Comparison of ENCODE assay signal across 15 cellular contexts in genomic region chr17:37610971-37611370, GRCh38. TPM values are rescaled to one million over a fixed set of nuclear protein-coding genes. Genes with fewer than 3 reads are reported as not detected.
DNase-seq lines count a peak whose midpoint lies in the region; ATAC-seq and TF ChIP-seq lines count a peak whose summit lies in the region.
"Had no signal": no experiment of that assay in that cellular context is flagged by ENCODE, and none has a peak within 500 bp of the region (broad histone marks: within the 10 kb centered on the region; RNA-seq: fewer than 3 reads in every experiment).

No MANE protein-coding gene starts in this region.

- H2BK15ac ChIP-seq in mesendoderm (replicated peaks; ENCODE audit: low read depth) (no peak overlapping the region), H9 (ENCODE audit: low read depth, low read length) (no peak overlapping the region)

- H2BK5ac ChIP-seq in mesendoderm (ENCODE audit: low read length) = no peak overlapping the region
- H2BK5ac ChIP-seq in H9 (ENCODE audit: insufficient read length, low read length) = no peak overlapping the region

- DNase-seq in AG10803 (ENCODE audit: low read depth) = peak; percentile 0
- DNase-seq in CD4-positive, alpha-beta T cell = no peak
- DNase-seq in mesendoderm = peak; percentile 45
- DNase-seq in H9 = no peak
- no peak for DNase-seq in AG20443 (ENCODE audit: low spot score)
- DNase-seq: heart right ventricle; NCI-H187; NCI-H524; right cardiac atrium; RPMI8226; stimulated activated CD4-positive, alpha-beta T cell treated with anti-CD3 and anti-CD28 coated beads, Interleukin-4, amount 100 ng/mL, for 1 hour had no signal

- POLR2A ChIA-PET in CD4-positive, alpha-beta T cell (lab: Charles Lee) = no interaction called here

- H3K18ac ChIP-seq in mesendoderm (ENCODE audit: low read length) = no peak overlapping the region
- H3K18ac ChIP-seq in H9 (ENCODE audit: insufficient read length, low read depth, low read length) = no peak overlapping the region

- no peaks in the 10 kb centered on the region for H3K27me3 Mint-ChIP-seq in CD4-positive, alpha-beta T cell
- H3K27me3 Mint-ChIP-seq in H9 (ENCODE audit: low read depth) = no peaks in the 10 kb centered on the region

- no peak for ATAC-seq in CD4-positive, alpha-beta T cell (ENCODE audit: poor library complexity)
- ATAC-seq in HG02571 (IDR thresholded peaks at IDR 0.05; ENCODE audit: unreplicated experiment) = no peak
- ATAC-seq: activated naive CD4-positive, alpha-beta T cell treated with anti-CD3 and anti-CD28 coated beads, Interleukin-2, amount 50 U/mL, for 72 hours; heart right ventricle; right cardiac atrium had no signal

- no peak overlapping the region for H3K27ac ChIP-seq in CD4-positive, alpha-beta T cell (ENCODE audit: low read depth, low read length)
- H3K27ac ChIP-seq in SU-DHL-6 (ENCODE audit: low read depth, low read length) (peak overlapping the region; percentile 8; the same call in 1 of the 2 replicates), mesendoderm (ENCODE audit: low read depth, low read length) (no peak overlapping the region), H9 (ENCODE audit: insufficient read length, low read depth, low read length) (no peak overlapping the region)
- H3K27ac ChIP-seq: C4-2B had no signal

- H2BK120ac ChIP-seq in mesendoderm (ENCODE audit: low read depth, low read length) (no peak overlapping the region), H9 (ENCODE audit: low read depth, low read length, poor library complexity, severe bottlenecking) (no peak overlapping the region)

- no peak overlapping the region for H3K9ac ChIP-seq in SU-DHL-6 (ENCODE audit: low read length)
- H3K9ac ChIP-seq in mesendoderm (ENCODE audit: low read length) = no peak overlapping the region
- H3K9ac ChIP-seq in H9 (ENCODE audit: extremely low read depth, insufficient read length, low read length) = no peak overlapping the region

- H3K56ac ChIP-seq in mesendoderm (ENCODE audit: low read length) (no peak overlapping the region), H9 (ENCODE audit: insufficient read length, low read depth, low read length) (no peak overlapping the region)

- H3K27ac Mint-ChIP-seq in CD4-positive, alpha-beta T cell = peak overlapping the region; percentile 93
- H3K27ac Mint-ChIP-seq in H9 = peak overlapping the region in 1 of 3 experiments; percentile 32; a peak in 2 of 7 replicates

- H2BK20ac ChIP-seq in H9 (ENCODE audit: low read depth, low read length, poor library complexity, severe bottlenecking) = no peak overlapping the region

- H3K27me3 ChIP-seq in CD4-positive, alpha-beta T cell (ENCODE audit: control insufficient read depth, insufficient read depth, low read length) = no peaks in the 10 kb centered on the region
- no peaks in the 10 kb centered on the region for H3K27me3 ChIP-seq in SU-DHL-6 (ENCODE audit: low read length)
- H3K27me3 ChIP-seq in mesendoderm (ENCODE audit: insufficient read depth, low read length, poor library complexity) = no peaks in the 10 kb centered on the region
- no peaks in the 10 kb centered on the region for H3K27me3 ChIP-seq in H9 (ENCODE audit: insufficient read depth, low read length)
- H3K27me3 ChIP-seq: heart right ventricle had no signal

- H3K79me1 ChIP-seq in mesendoderm (ENCODE audit: low read length) (no peaks in the 10 kb centered on the region), H9 (ENCODE audit: insufficient read depth, low read depth, low read length, poor library complexity, severe bottlenecking) (peaks cover 4% of the 10 kb centered on the region)

- no CpG with 5 or more reads among the region's 1 CpG for WGBS in mesendoderm (ENCODE audit: extremely low coverage, insufficient coverage, low lambda C conversion rate)
- WGBS in H9 (ENCODE audit: extremely low coverage, insufficient read length, low lambda C conversion rate) = no CpG with 5 or more reads among the region's 1 CpG

- H3K23me2 ChIP-seq in H9 (ENCODE audit: insufficient read length, low read depth, low read length, poor library complexity, severe bottlenecking) = peaks cover 4% of the 10 kb centered on the region

- H3K23ac ChIP-seq in mesendoderm (ENCODE audit: low read length) = no peak overlapping the region
- no peak overlapping the region for H3K23ac ChIP-seq in H9 (ENCODE audit: insufficient read length, low read depth, low read length)

- H3K9me2 ChIP-seq in SU-DHL-6 (replicated peaks; ENCODE audit: insufficient read depth, low read length) = no peaks in the 10 kb centered on the region

- peaks cover 45% of the 10 kb centered on the region for H3K36me3 Mint-ChIP-seq in CD4-positive, alpha-beta T cell (ENCODE audit: low read depth)
- H3K36me3 Mint-ChIP-seq in H9 (ENCODE audit: insufficient read depth in 1 of 3, low read depth in 3 of 3) = peaks cover 2 to 30% (median 21%) of the 10 kb centered on the region in 3 experiments; a peak in 5 of 7 replicates

- H3K4me2 ChIP-seq in SU-DHL-6 (ENCODE audit: low read depth, low read length, poor library complexity, severe bottlenecking) (no peak overlapping the region), mesendoderm (ENCODE audit: low read length) (no peak overlapping the region), H9 (ENCODE audit: insufficient read depth, insufficient read length, low read length) (no peak overlapping the region)

- H3K4me3 ChIP-seq in AG10803 (ENCODE audit: low read length) = no peak overlapping the region
- no peak overlapping the region for H3K4me3 ChIP-seq in SU-DHL-6 (ENCODE audit: insufficient read depth, low read length, poor library complexity, severe bottlenecking)
- H3K4me3 ChIP-seq in mesendoderm (ENCODE audit: low read length) = no peak overlapping the region
- H3K4me3 ChIP-seq: heart right ventricle had no signal

- intact Hi-C loops in CD4-positive, alpha-beta T cell (cut with DNase I, micrococcal nuclease) = loop anchor here in 1 of 2 experiments (2.0 kb wide), 1 partner anchor 32 kb away; the partner anchor contains the start of gene DDX52

- H2AFZ ChIP-seq in SU-DHL-6 (ENCODE audit: low read depth, low read length, severe bottlenecking) (no peak overlapping the region), H9 (ENCODE audit: low read length) (no peak overlapping the region)

- H3F3A ChIP-seq in SU-DHL-6 (ENCODE audit: insufficient read depth) = peaks cover 47% of the 10 kb centered on the region

- no peaks in the 10 kb centered on the region for H3K9me3 Mint-ChIP-seq in CD4-positive, alpha-beta T cell
- no peaks in the 10 kb centered on the region for H3K9me3 Mint-ChIP-seq in H9
- H3K9me3 Mint-ChIP-seq: activated naive CD4-positive, alpha-beta T cell treated with anti-CD3 and anti-CD28 coated beads, Interleukin-2, amount 50 U/mL, for 72 hours had no signal

- H3K4ac ChIP-seq in mesendoderm (ENCODE audit: low read depth, low read length) = no peak overlapping the region
- H3K4ac ChIP-seq in H9 (ENCODE audit: low read depth, low read length) = no peak overlapping the region

- H3K36me3 ChIP-seq in SU-DHL-6 (ENCODE audit: low read length) (peaks cover 6% of the 10 kb centered on the region; the same call in 1 of the 2 replicates), mesendoderm (ENCODE audit: control insufficient read depth, insufficient read depth, low read length) (peaks cover 2% of the 10 kb centered on the region)

- H3T11ph ChIP-seq in H9 (ENCODE audit: low read length) = no peak overlapping the region

- no peak overlapping the region for H2BK12ac ChIP-seq in H9 (ENCODE audit: insufficient read length, low read depth, low read length)

- CTCF ChIA-PET in CD4-positive, alpha-beta T cell (lab: Charles Lee) = interaction anchor here (1.1 to 3.1 kb wide), 4 partner anchors 13 to 59 kb away, joined by 3 to 12 read pairs (median 5); no protein-coding TSS in a partner anchor

- peaks cover 33% of the 10 kb centered on the region for H3K4me1 Mint-ChIP-seq in CD4-positive, alpha-beta T cell (ENCODE audit: low read depth)
- H3K4me1 Mint-ChIP-seq in H9 = peaks cover 4 to 11% of the 10 kb centered on the region in 2 experiments; a peak in 3 of 4 replicates

- H3K9me3 ChIP-seq in CD4-positive, alpha-beta T cell (ENCODE audit: control insufficient read depth, low read length) = no peaks in the 10 kb centered on the region
- H3K9me3 ChIP-seq in SU-DHL-6 (ENCODE audit: insufficient read depth, low read length) (no peaks in the 10 kb centered on the region), H9 (ENCODE audit: control insufficient read depth, low read depth, low read length) (no peaks in the 10 kb centered on the region)
- H3K9me3 ChIP-seq: heart right ventricle had no signal

- peaks cover 25% of the 10 kb centered on the region for H3K79me2 ChIP-seq in SU-DHL-6 (ENCODE audit: insufficient read depth, low read length)
- H3K79me2 ChIP-seq in mesendoderm (ENCODE audit: control insufficient read depth, insufficient read depth, low read length) = peaks cover 4% of the 10 kb centered on the region
- H3K79me2 ChIP-seq in H9 (ENCODE audit: insufficient read depth, low read length) = no peaks in the 10 kb centered on the region

- no peak overlapping the region for H4K91ac ChIP-seq in H9 (ENCODE audit: insufficient read length, low read depth, low read length)

- H4K20me1 ChIP-seq in SU-DHL-6 (ENCODE audit: low read depth, low read length) (no peaks in the 10 kb centered on the region), H9 (ENCODE audit: control insufficient read depth, insufficient read depth, insufficient read length) (no peaks in the 10 kb centered on the region)

- peak overlapping the region; percentile 65 for H3K4me3 Mint-ChIP-seq in CD4-positive, alpha-beta T cell
- no peak overlapping the region for H3K4me3 Mint-ChIP-seq in H9

- H3K14ac ChIP-seq in H9 (ENCODE audit: insufficient read depth, low read length) = no peak overlapping the region

- H3K4me1 ChIP-seq in mesendoderm (ENCODE audit: control insufficient read depth, low read depth, low read length) (no peaks in the 10 kb centered on the region), H9 (ENCODE audit: insufficient read depth, low read length) (no peaks in the 10 kb centered on the region)

- no peak overlapping the region for H4K5ac ChIP-seq in mesendoderm (ENCODE audit: low read length)
- no peak overlapping the region for H4K5ac ChIP-seq in H9 (ENCODE audit: insufficient read length, low read depth, low read length)

- H2AK5ac ChIP-seq in mesendoderm (ENCODE audit: low read length) (no peak overlapping the region), H9 (ENCODE audit: insufficient read length, low read length) (no peak overlapping the region)

- TF ChIP-seq CTCF in AG10803 (conservative IDR thresholded peaks at IDR 0.05; ENCODE audit: low read length) (no peak), SU-DHL-6 (IDR thresholded peaks at IDR 0.05; ENCODE audit: insufficient read depth, low read length, poor library complexity, severe bottlenecking) (no peak), H9 (conservative IDR thresholded peaks at IDR 0.05) (no peak)
- no peak for TF ChIP-seq CTCF in CD4-positive, alpha-beta T cell (IDR thresholded peaks at IDR 0.05)

- H4K8ac ChIP-seq in mesendoderm (ENCODE audit: low read depth, low read length) (no peak overlapping the region), H9 (replicated peaks; ENCODE audit: insufficient read length, low read depth, low read length) (no peak overlapping the region)

RNA-seq across cellular contexts. Expression of gene SYNRG, which starts 1.8 kb away (rescaled TPM):
- 10 to 100 TPM; 40.0 to 45.8 TPM for total RNA-seq in CD4-positive, alpha-beta T cell
- polyA plus RNA-seq in mesendoderm (2013, experiment 1 of 2) = 13.9 TPM
- polyA plus RNA-seq in mesendoderm (2013, experiment 2 of 2) = 13.7 TPM
- total RNA-seq in H9 (2021) = 27.5 and 30.5 TPM in 2 replicates

RNA-seq across cellular contexts. Expression of gene DDX52, which starts 32.3 kb away (rescaled TPM):
- total RNA-seq in CD4-positive, alpha-beta T cell = 10 to 100 TPM; 27.4 to 30.1 TPM
- 58.3 TPM for polyA plus RNA-seq in mesendoderm (2013, experiment 1 of 2)
- 60.3 TPM for polyA plus RNA-seq in mesendoderm (2013, experiment 2 of 2)
- 58.9 and 65.4 TPM in 2 replicates for total RNA-seq in H9 (2021)

Comparison
In these comparisons a context has a peak if more than half of its experiments do, and no peak if none do; other contexts are left out.
1. DNase-seq: peak in AG10803 (single experiment) and mesendoderm (single experiment); none in CD4-positive, alpha-beta T cell (0 of 10), H9 (single experiment) and AG20443 (single experiment).